8 cellular contexts compared by ENCODE assay signal in genomic region chrX:48083212-48083611, GRCh38. TPM values are rescaled to one million over a fixed set of nuclear protein-coding genes. Genes with fewer than 3 reads are reported as not detected.
DNase-seq lines count a peak whose midpoint lies in the region; ATAC-seq, FAIRE-seq and TF ChIP-seq lines count a peak whose summit lies in the region.

No MANE protein-coding gene starts in this region.

- no peaks in the 10 kb centered on the region; a peak in 1 of 5 replicates for H3K27me3 ChIP-seq in K562 (ENCODE audit: control insufficient read depth in 2 of 2, insufficient read depth in 2 of 2, low read length in 2 of 2)

- intact Hi-C loops in K562 (cut with micrococcal nuclease): loop anchor here (1.0 kb wide), 1 partner anchor 411 kb away; no protein-coding TSS in a partner anchor

- H3K9me3 ChIP-seq in K562 (replicated peaks; ENCODE audit: control insufficient read depth, insufficient read depth, low read depth, low read length): no peaks in the 10 kb centered on the region

- H3K9ac ChIP-seq in K562 (ENCODE audit: insufficient read depth in 1 of 2, low read depth in 2 of 2, low read length in 2 of 2): no peak overlapping the region

- TF ChIP-seq POLR2A in K562 (conservative IDR thresholded peaks at IDR 0.05): no peak

- no peak overlapping the region for H3K4me3 Mint-ChIP-seq in T-helper 2 cell treated with Interferon-gamma antibody and Interleukin-4, amounts not matched to agents 5 μg/mL and 100 μg/mL, for 36 hours
- no peak overlapping the region for H3K4me3 Mint-ChIP-seq in immature natural killer cell

- FAIRE-seq in K562 (lab: Jason Lieb, UNC): peak; percentile 15

- CTCF ChIA-PET in K562 (lab: Yijun Ruan, JAX; ENCODE audit: low intra/inter-chr PET ratio): interaction anchor here (0.5 kb wide), 1 partner anchor 586 kb away, joined by 3 read pairs; no protein-coding TSS in a partner anchor

- ATAC-seq in K562 (peak; percentile 90), GM19467 (IDR thresholded peaks at IDR 0.05; ENCODE audit: unreplicated experiment) (no peak)

- H3K9me3 Mint-ChIP-seq in T-helper 2 cell treated with Interferon-gamma antibody and Interleukin-4, amounts not matched to agents 5 μg/mL and 100 μg/mL, for 36 hours: no peaks in the 10 kb centered on the region
- no peaks in the 10 kb centered on the region for H3K9me3 Mint-ChIP-seq in immature natural killer cell

- POLR2A ChIA-PET in K562 (lab: Yijun Ruan, JAX): no interaction called here

- H3K36me3 ChIP-seq in K562 (ENCODE audit: control insufficient read depth, insufficient read depth, low read length): no peaks in the 10 kb centered on the region

- H3K27me3 Mint-ChIP-seq in T-helper 2 cell treated with Interferon-gamma antibody and Interleukin-4, amounts not matched to agents 5 μg/mL and 100 μg/mL, for 36 hours (ENCODE audit: low read depth): no peaks in the 10 kb centered on the region
- peaks cover 0 to 5% (median 2%) of the 10 kb centered on the region in 3 donors for H3K27me3 Mint-ChIP-seq in immature natural killer cell (ENCODE audit: low read depth in 3 of 3)

- H4K20me1 ChIP-seq in K562 (replicated peaks; ENCODE audit: control insufficient read depth, insufficient read depth, low read length): no peaks in the 10 kb centered on the region

- H3K4me3 ChIP-seq in K562: no peak overlapping the region

- no peak overlapping the region for H3K27ac Mint-ChIP-seq in T-helper 2 cell treated with Interferon-gamma antibody and Interleukin-4, amounts not matched to agents 5 μg/mL and 100 μg/mL, for 36 hours
- H3K27ac Mint-ChIP-seq in immature natural killer cell: no peak overlapping the region

- DNase-seq in SIG-M5 treated with dmso at 0.1 percent for 504 hours (lab: John Stamatoyannopoulos, UW; ENCODE audit: unreplicated experiment) (peak; percentile 25), SIG-M5 (lab: John Stamatoyannopoulos, UW) (no peak), K562 (ENCODE audit: extremely low read depth in 1 of 4, low spot score in 3 of 4) (peak; percentile 52 to 73 (median 58)), immature natural killer cell (peak; percentile 6 to 28 (median 9))
- peak; percentile 10 for DNase-seq in T-helper 2 cell treated with Interferon-gamma antibody and Interleukin-4, amounts not matched to agents 5 μg/mL and 100 μg/mL, for 36 hours (ENCODE audit: low spot score)
- DNase-seq in stimulated activated CD4-positive, alpha-beta T cell treated with anti-CD3 and anti-CD28 coated beads, Interleukin-2, amount 100 ng/mL, for 24 hours: peak; percentile 38 to 45

- no peaks in the 10 kb centered on the region for H3K4me1 ChIP-seq in K562 (replicated peaks in 1 of 2; ENCODE audit: control insufficient read depth in 2 of 2, insufficient read depth in 2 of 2, low read length in 2 of 2)

- TF ChIP-seq EP300 in Ishikawa (IDR thresholded peaks at IDR 0.05; ENCODE audit: borderline replicate concordance) (no peak), K562 (IDR thresholded peaks at IDR 0.05; ENCODE audit: low read length) (no peak)

- no peak overlapping the region for H2AFZ ChIP-seq in K562 (ENCODE audit: low read depth, low read length)

- TF ChIP-seq RAD21 in Ishikawa (IDR thresholded peaks at IDR 0.05; ENCODE audit: low read depth): peak; percentile 58
- TF ChIP-seq RAD21 in K562 (CRISPR knock-in tag; conservative IDR thresholded peaks at IDR 0.05 in 1 of 2, IDR thresholded peaks at IDR 0.05 in 1 of 2): peak; percentile 57 to 67; a peak in 3 of 4 replicates

- in situ Hi-C loops in K562 (cut with MboI): loop anchor here (5.0 kb wide), 1 partner anchor 409 kb away; no protein-coding TSS in a partner anchor

- no peak overlapping the region for H3K4me2 ChIP-seq in K562 (ENCODE audit: insufficient read depth, low read length)

- H3K9me1 ChIP-seq in K562 (ENCODE audit: control insufficient read depth, insufficient read depth, low read length): no peaks in the 10 kb centered on the region

- peak; percentile 51 to 68 (median 68) for TF ChIP-seq CTCF in K562 (IDR thresholded peaks at IDR 0.05 in 2 of 3, conservative IDR thresholded peaks at IDR 0.05 in 1 of 3; ENCODE audit: insufficient read depth in 2 of 3, low read depth in 1 of 3, low read length in 3 of 3)

- BruUV-seq in K562 (replicated peaks; lab: Mats Ljungman, UMichigan): no TSS peak

- H3K27ac ChIP-seq in K562 (ENCODE audit: extremely low read depth, low read depth, low read length): no peak overlapping the region

- no peaks in the 10 kb centered on the region for H3K79me2 ChIP-seq in K562 (ENCODE audit: control insufficient read depth, insufficient read depth, low read length)

- no peaks in the 10 kb centered on the region for H3K36me3 Mint-ChIP-seq in T-helper 2 cell treated with Interferon-gamma antibody and Interleukin-4, amounts not matched to agents 5 μg/mL and 100 μg/mL, for 36 hours (ENCODE audit: low read depth)
- no peaks in the 10 kb centered on the region for H3K36me3 Mint-ChIP-seq in immature natural killer cell

- peaks cover 2% of the 10 kb centered on the region for H3K4me1 Mint-ChIP-seq in T-helper 2 cell treated with Interferon-gamma antibody and Interleukin-4, amounts not matched to agents 5 μg/mL and 100 μg/mL, for 36 hours (ENCODE audit: low read depth)
- no peaks in the 10 kb centered on the region for H3K4me1 Mint-ChIP-seq in immature natural killer cell

- 0% methylated on average over 8 of the region's 9 CpGs for WGBS in K562 (ENCODE audit: insufficient coverage, low coverage, missing lambda C conversion rate)

TF ChIP-seq in Ishikawa, 13 proteins besides CTCF, POLR2A, EP300 and RAD21 (continues in another document):
- TF ChIP-seq ZBTB7A (IDR thresholded peaks at IDR 0.05; ENCODE audit: low read depth) (no peak), USF1 (IDR thresholded peaks at IDR 0.05) (no peak), TEAD4 (IDR thresholded peaks at IDR 0.05) (no peak), NFIC (IDR thresholded peaks at IDR 0.05) (no peak), CEBPB (IDR thresholded peaks at IDR 0.05) (no peak)

TF ChIP-seq in K562, 482 proteins besides CTCF, POLR2A, EP300 and RAD21 (continues in another document):
- peak; percentile 47; the same call in 1 of the 2 replicates for TF ChIP-seq SMC3 (conservative IDR thresholded peaks at IDR 0.05; ENCODE audit: insufficient read depth, low read depth, low read length)
- TF ChIP-seq PRPF4 (IDR thresholded peaks at IDR 0.05; ENCODE audit: insufficient read depth, low read depth, low read length, poor library complexity, severe bottlenecking): no peak
- TF ChIP-seq SRF (CRISPR knock-in tag; IDR thresholded peaks at IDR 0.05): peak in 1 of 2 experiments; percentile 69; a peak in 1 of 4 replicates
- TF ChIP-seq ZNF280A (IDR thresholded peaks at IDR 0.05; ENCODE audit: low read depth, partially characterized antibody): no peak
- TF ChIP-seq ATF1 (CRISPR knock-in tag; IDR thresholded peaks at IDR 0.05): no peak
- TF ChIP-seq ATF1 (tag; IDR thresholded peaks at IDR 0.05): no peak

RNA-seq across cellular contexts. Expression of gene ZNF630, which starts 11.8 kb away (rescaled TPM):
- total RNA-seq in K562 (2011; cell fraction: chromatin; rRNA removed; ENCODE audit: low replicate concordance): 0.25 and 1.2 TPM in 2 replicates
- 0.39 TPM in 1 of 2 replicates, not detected in the other for total RNA-seq in K562 (2011; cell fraction: nucleolus; rRNA removed)
- total RNA-seq in K562 (2011; cell fraction: nucleoplasm; rRNA removed): 0.22 TPM in 1 of 2 replicates, not detected in the other
- total RNA-seq in K562 (2014; rRNA removed) (0.14 and 0.20 TPM in 2 replicates), K562 (2014; rRNA removed; fragmentation: Illumina TruSeq; extraction: Trizol) (0.41 and 0.55 TPM in 2 replicates), K562 (2015; rRNA removed; fragmentation: Illumina TruSeq; extraction: Trizol) (0.45 and 1.1 TPM in 2 replicates), K562 (2021) (0.27 and 0.29 TPM in 2 replicates)
- polyA plus RNA-seq in K562 (2011; rRNA removed) (0.06 and 0.60 TPM in 2 replicates), K562 (2014; fragmentation: Illumina TruSeq; extraction: Trizol) (0.35 and 0.67 TPM in 2 replicates), K562 (2014; fragmentation: Nextera tagmentation; extraction: Ambion mirVana) (under 1 TPM; 0.17 to 0.34 TPM), K562 (2014; rRNA removed) (0.18 and 0.37 TPM in 2 replicates), immature natural killer cell (1 to 10 TPM; 1.1 to 2.2 (median 2.0) TPM)
- 0.04 and 0.25 TPM in 2 replicates for polyA plus RNA-seq in K562 (2011; cell fraction: cytosol; rRNA removed)
- 0.09 and 0.76 TPM in 2 replicates for polyA plus RNA-seq in K562 (2011; cell fraction: nucleus; rRNA removed)
- polyA plus RNA-seq in K562 (2012): 0.42 and 1.1 TPM in 2 replicates
- 0.33 TPM in 1 of 2 replicates, not detected in the other for polyA minus RNA-seq in K562 (2011; rRNA and poly(A)+ RNA removed)
- polyA minus RNA-seq in K562 (2011; cell fraction: cytosol; rRNA and poly(A)+ RNA removed): not detected in 2 replicates
- 0.13 and 0.33 TPM in 2 replicates for polyA minus RNA-seq in K562 (2011; cell fraction: nucleus; rRNA and poly(A)+ RNA removed)

RNA-seq across cellular contexts. Expression of gene SPACA5B, which starts 47.2 kb away (rescaled TPM):
- total RNA-seq in K562 (2011; cell fraction: chromatin; rRNA removed; ENCODE audit: low replicate concordance): not detected in 2 replicates
- total RNA-seq in K562 (2011; cell fraction: nucleolus; rRNA removed): not detected in 2 replicates
- not detected in 2 replicates for total RNA-seq in K562 (2011; cell fraction: nucleoplasm; rRNA removed)
- total RNA-seq in K562 (2014; rRNA removed): not detected in 2 replicates
- not detected in 2 replicates for total RNA-seq in K562 (2014; rRNA removed; fragmentation: Illumina TruSeq; extraction: Trizol)
- not detected in 2 replicates for total RNA-seq in K562 (2015; rRNA removed; fragmentation: Illumina TruSeq; extraction: Trizol)
- total RNA-seq in K562 (2021): not detected in 2 replicates
- not detected in 2 replicates for polyA plus RNA-seq in K562 (2011; rRNA removed)
- not detected in 2 replicates for polyA plus RNA-seq in K562 (2011; cell fraction: cytosol; rRNA removed)
- not detected in 2 replicates for polyA plus RNA-seq in K562 (2011; cell fraction: nucleus; rRNA removed)
- polyA plus RNA-seq in K562 (2012): not detected in 2 replicates
- not detected in 2 replicates for polyA plus RNA-seq in K562 (2014; fragmentation: Illumina TruSeq; extraction: Trizol)
- polyA plus RNA-seq in K562 (2014; fragmentation: Nextera tagmentation; extraction: Ambion mirVana): not detected
- polyA plus RNA-seq in K562 (2014; rRNA removed): not detected in 2 replicates
- not detected in 2 replicates for polyA minus RNA-seq in K562 (2011; rRNA and poly(A)+ RNA removed)
- not detected in 2 replicates for polyA minus RNA-seq in K562 (2011; cell fraction: cytosol; rRNA and poly(A)+ RNA removed)
- polyA minus RNA-seq in K562 (2011; cell fraction: nucleus; rRNA and poly(A)+ RNA removed): not detected in 2 replicates
- polyA plus RNA-seq in immature natural killer cell: not detected
